24 cellular contexts compared by ENCODE assay signal in genomic region chr4:117311989-117312388, GRCh38.
"Had no signal": no experiment of that assay in that cellular context is flagged by ENCODE, and none has a peak within 500 bp of the region (broad histone marks: within the 10 kb centered on the region; RNA-seq: fewer than 3 reads in every experiment).

No MANE protein-coding gene starts in this region.

- H3K9me3 ChIP-seq: stomach, suprapubic skin, testis, thoracic aorta, thyroid gland, tibial artery, tibial nerve, transverse colon, upper lobe of left lung, upper lobe of right lung, uterus, vagina had no signal

- H3K36me3 ChIP-seq: stomach, suprapubic skin, thoracic aorta, thyroid gland, tibial artery, tibial nerve, transverse colon, upper lobe of left lung, upper lobe of right lung, uterus, vagina had no signal

- DNase-seq: stimulated activated CD4-positive, alpha-beta T cell treated with anti-CD3 and anti-CD28 coated beads, Interleukin-2, amount 100 ng/mL, for 48 hours; stimulated activated CD4-positive, alpha-beta T cell treated with anti-CD3 and anti-CD28 coated beads, Interleukin-4, amount 100 ng/mL, for 1 hour; stimulated activated CD4-positive, alpha-beta T cell treated with anti-CD3 and anti-CD28 coated beads, Interleukin-4, amount 100 ng/mL, for 24 hours; stimulated activated CD4-positive, alpha-beta T cell treated with anti-CD3 and anti-CD28 coated beads, Interleukin-4, amount 100 ng/mL, for 4 hours; stimulated activated CD8-positive, alpha-beta memory T cell treated with anti-CD3 and anti-CD28 coated beads, Interleukin-4, amount 100 ng/mL, for 48 hours; stimulated activated naive B cell treated with anti-CD40 and anti-IgM and Interleukin-4, amounts not matched to agents 10 μg/mL and 1 μg/mL and 100 μg/mL, for 72 hours; stimulated activated naive CD4-positive, alpha-beta T cell; stimulated activated naive CD4-positive, alpha-beta T cell treated with Interleukin-2 at 50 U/mL for 16 hours; stimulated activated naive CD8-positive, alpha-beta T cell treated with anti-CD3 and anti-CD28 coated beads, Interleukin-15, amount 100 ng/mL, for 72 hours; stimulated activated naive CD8-positive, alpha-beta T cell treated with anti-CD3 and anti-CD28 coated beads, Interleukin-15, Interleukin-2, amounts not matched to agents 100 U/mL and 50 U/mL, for 24 hours; stomach; substantia nigra; testis; thyroid gland; tibial artery; transverse colon; trophoblast cell; upper lobe of left lung; upper lobe of right lung; uterus had no signal

- H3K4me3 ChIP-seq: stomach, suprapubic skin, testis, thoracic aorta, thyroid gland, tibial artery, tibial nerve, transverse colon, upper lobe of left lung, upper lobe of right lung, uterus, vagina had no signal

- H3K27me3 ChIP-seq: stomach, suprapubic skin, testis, thyroid gland, tibial artery, tibial nerve, transverse colon, upper lobe of left lung, upper lobe of right lung, uterus, vagina had no signal

- H3K27ac ChIP-seq: stomach, suprapubic skin, testis, thoracic aorta, thyroid gland, tibial artery, tibial nerve, transverse colon, upper lobe of left lung, upper lobe of right lung, uterus, vagina had no signal
